Comparison of ENCODE assay signal across 24 cellular contexts in genomic region chr1:200959341-200959985, GRCh38.
A peak's percentile ranks its signal among the peaks of the same experiment; 100 is the strongest.
DNase-seq lines count a peak whose midpoint lies in the region; ATAC-seq, FAIRE-seq and TF ChIP-seq lines count a peak whose summit lies in the region.
"Had no signal": no experiment of that assay in that cellular context is flagged by ENCODE, and none has a peak within 500 bp of the region (broad histone marks: within the 10 kb centered on the region; RNA-seq: fewer than 3 reads in every experiment).

No MANE protein-coding gene starts in this region.

- peaks cover 16% of the 10 kb centered on the region; the same call in 1 of the 2 replicates for H4K20me1 ChIP-seq in K562 (replicated peaks; ENCODE audit: control insufficient read depth, insufficient read depth, low read length)

- BruUV-seq in K562 (replicated peaks; lab: Mats Ljungman, UMichigan) = no TSS peak

- no peak for FAIRE-seq in K562 (lab: Jason Lieb, UNC)
- FAIRE-seq: RCC 7860 had no signal

- in situ Hi-C loops in K562 (cut with MboI) = no loop called here

- H3K27ac ChIP-seq in K562 (ENCODE audit: extremely low read depth, low read depth, low read length) = no peak overlapping the region
- no peak overlapping the region for H3K27ac ChIP-seq in spleen
- H3K27ac ChIP-seq in thyroid gland = no peak overlapping the region
- H3K27ac ChIP-seq: brain microvascular endothelial cell, KMS-11, transverse colon had no signal

- H3K9me1 ChIP-seq in K562 (ENCODE audit: control insufficient read depth, insufficient read depth, low read length) = no peaks in the 10 kb centered on the region

- CTCF ChIA-PET in GM10248 (lab: Yijun Ruan, JAX) = interaction anchor here (2.2 to 4.4 kb wide), 2 partner anchors 9 to 12 kb away, joined by 5 to 33 read pairs; no protein-coding TSS in a partner anchor
- CTCF ChIA-PET in K562 (lab: Yijun Ruan, JAX; ENCODE audit: low intra/inter-chr PET ratio) = no interaction called here

- TF ChIP-seq EP300 in K562 (IDR thresholded peaks at IDR 0.05; ENCODE audit: low read length) = no peak

- DNase-seq in GM10248 (ENCODE audit: extremely low spot score) = peak; percentile 4
- no peak for DNase-seq in K562 (ENCODE audit: extremely low read depth in 1 of 4, low spot score in 3 of 4)
- peak; percentile 45 for DNase-seq in mesenteric fat pad (ENCODE audit: low spot score)
- DNase-seq in spleen = peak; percentile 48
- no peak for DNase-seq in NCI-H1436 (lab: John Stamatoyannopoulos, UW)
- no peak for DNase-seq in thyroid gland
- no peak for DNase-seq in NCI-H446 (lab: John Stamatoyannopoulos, UW)
- DNase-seq: activated CD4-positive, alpha-beta T cell treated with anti-CD3 and anti-CD28 coated beads for 48 hours; brain microvascular endothelial cell; Calu3; HCEC 1CT; MG63; NCI-H1105 treated with DMSO at 0.1 percent for 48 hours; NCI-H2029 treated with DMSO at 0.1 percent for 48 hours; NCI-H2227 treated with DMSO at 0.1 percent for 48 hours; NCI-H69; stimulated activated CD4-positive, alpha-beta T cell treated with anti-CD3 and anti-CD28 coated beads, Interleukin-4, amount 100 ng/mL, for 4 hours; T-helper 9 cell; transverse colon had no signal

- H3K4me1 ChIP-seq in K562 (replicated peaks in 1 of 2; ENCODE audit: control insufficient read depth in 2 of 2, insufficient read depth in 2 of 2, low read length in 2 of 2) (no peaks in the 10 kb centered on the region), spleen (no peaks in the 10 kb centered on the region), thyroid gland (no peaks in the 10 kb centered on the region)
- H3K4me1 ChIP-seq: transverse colon had no signal

- H3K4me2 ChIP-seq in K562 (ENCODE audit: insufficient read depth, low read length) = no peak overlapping the region
- H3K4me2 ChIP-seq: KMS-11 had no signal

- WGBS in K562 (ENCODE audit: insufficient coverage, low coverage, missing lambda C conversion rate) = 7% methylated on average over 17 of the region's 17 CpGs
- 77 to 85% (median 83%) methylated on average over 15 to 17 of the region's 17 CpGs for WGBS in spleen, 5 donors
- 53 to 56% methylated on average over 12 to 17 of the region's 17 CpGs for WGBS in thyroid gland, 2 donors

- H3K4me3 ChIP-seq in K562 = no peak overlapping the region
- H3K4me3 ChIP-seq in spleen = no peak overlapping the region
- H3K4me3 ChIP-seq in thyroid gland (replicated peaks in 1 of 3) = no peak overlapping the region
- H3K4me3 ChIP-seq: MG63, transverse colon had no signal

- H3K79me2 ChIP-seq in K562 (ENCODE audit: control insufficient read depth, insufficient read depth, low read length) = no peaks in the 10 kb centered on the region

- H3K36me3 ChIP-seq in K562 (ENCODE audit: control insufficient read depth, insufficient read depth, low read length) (no peaks in the 10 kb centered on the region), spleen (no peaks in the 10 kb centered on the region), thyroid gland (no peaks in the 10 kb centered on the region)
- H3K36me3 ChIP-seq: brain microvascular endothelial cell, MG63, transverse colon had no signal

- H3K9ac ChIP-seq in K562 (ENCODE audit: insufficient read depth in 1 of 2, low read depth in 2 of 2, low read length in 2 of 2) = no peak overlapping the region
- H3K9ac ChIP-seq: KMS-11 had no signal

- no peaks in the 10 kb centered on the region for H3K9me3 ChIP-seq in K562 (replicated peaks; ENCODE audit: control insufficient read depth, insufficient read depth, low read depth, low read length)
- H3K9me3 ChIP-seq in spleen = no peaks in the 10 kb centered on the region
- H3K9me3 ChIP-seq in thyroid gland = no peaks in the 10 kb centered on the region
- H3K9me3 ChIP-seq: MG63, transverse colon had no signal

- H3K27me3 ChIP-seq in K562 (ENCODE audit: control insufficient read depth in 2 of 2, insufficient read depth in 2 of 2, low read length in 2 of 2) (peaks cover 57 to 83% of the 10 kb centered on the region in 2 experiments), spleen (replicated peaks in 1 of 7) (no peaks in the 10 kb centered on the region), thyroid gland (no peaks in the 10 kb centered on the region)
- H3K27me3 ChIP-seq: brain microvascular endothelial cell, MG63, transverse colon had no signal

- peak; percentile 23; the same call in 2 of the 3 replicates for ATAC-seq in K562
- ATAC-seq: activated naive CD4-positive, alpha-beta T cell treated with anti-CD3 and anti-CD28 coated beads, Interleukin-2, amount 50 U/mL, for 72 hours; activated T-helper 17 cell treated with anti-CD3 and anti-CD28 coated beads, Interleukin-2, amount 50 U/mL, for 72 hours; left lobe of liver had no signal

- POLR2A ChIA-PET in GM10248 (lab: Yijun Ruan, JAX) = no interaction called here
- POLR2A ChIA-PET in K562 (lab: Yijun Ruan, JAX) = no interaction called here

- TF ChIP-seq CTCF in GM10248 (IDR thresholded peaks at IDR 0.05; ENCODE audit: control extremely low read depth, extremely low read depth, low read depth, missing control alignments) (no peak), K562 (IDR thresholded peaks at IDR 0.05 in 2 of 3, conservative IDR thresholded peaks at IDR 0.05 in 1 of 3; ENCODE audit: insufficient read depth in 2 of 3, low read depth in 1 of 3, low read length in 3 of 3) (no peak), spleen (IDR thresholded peaks at IDR 0.05 in 8 of 11, conservative IDR thresholded peaks at IDR 0.05 in 3 of 11) (no peak), thyroid gland (IDR thresholded peaks at IDR 0.05) (no peak)

- no peak for TF ChIP-seq RAD21 in K562 (CRISPR knock-in tag; conservative IDR thresholded peaks at IDR 0.05 in 1 of 2, IDR thresholded peaks at IDR 0.05 in 1 of 2)

- no peak for TF ChIP-seq POLR2A in K562 (conservative IDR thresholded peaks at IDR 0.05)
- no peak for TF ChIP-seq POLR2A in spleen (IDR thresholded peaks at IDR 0.05)
- no peak for TF ChIP-seq POLR2A in thyroid gland (IDR thresholded peaks at IDR 0.05)

- H2AFZ ChIP-seq in K562 (ENCODE audit: low read depth, low read length) = no peak overlapping the region

- intact Hi-C loops in K562 (cut with micrococcal nuclease) = no loop called here
- intact Hi-C loops in spleen (cut with DNase I; ENCODE audit: low total_unique reads) = no loop called here
- intact Hi-C loops in thyroid gland (cut with DNase I) = no loop called here

TF ChIP-seq in K562, 482 proteins besides CTCF, POLR2A, EP300 and RAD21:
- no peak for TF ChIP-seq PYGO2 (tag; IDR thresholded peaks at IDR 0.05)

Comparison
In these comparisons a context has a peak if more than half of its experiments do, and no peak if none do; other contexts are left out.
1. DNase-seq: peak in GM10248 (single experiment), mesenteric fat pad (single experiment) and spleen (single experiment); none in K562 (0 of 4), NCI-H1436 (single experiment), thyroid gland (0 of 2) and NCI-H446 (0 of 2).